ENCODE assay signal across 17 cellular contexts in genomic region chr12:65511927-65512326, GRCh38.
"Had no signal": no experiment of that assay in that cellular context is flagged by ENCODE, and none has a peak within 500 bp of the region (broad histone marks: within the 10 kb centered on the region; RNA-seq: fewer than 3 reads in every experiment).

No MANE protein-coding gene starts in this region.

- H3K9me3 ChIP-seq: gastrocnemius medialis, heart right ventricle, left ventricle myocardium inferior, lower lobe of right lung, neutrophil, right atrium auricular region, sigmoid colon, stomach, thoracic aorta, transverse colon had no signal

- H3K27me3 ChIP-seq: gastrocnemius medialis, neutrophil, right atrium auricular region, sigmoid colon, stomach, transverse colon had no signal

- H3K27ac ChIP-seq: coronary artery, gastrocnemius medialis, heart right ventricle, left ventricle myocardium inferior, lower lobe of right lung, neutrophil, sigmoid colon, skin epidermis, stomach, thoracic aorta, transverse colon had no signal

- DNase-seq: effector CD8-positive, alpha-beta T cell; gastrocnemius medialis; immature natural killer cell; kidney; lower lobe of right lung; stimulated activated naive CD4-positive, alpha-beta T cell; stomach; transverse colon had no signal

- H3K4me1 ChIP-seq: lower lobe of right lung had no signal

- H3K36me3 ChIP-seq: gastrocnemius medialis, heart right ventricle, left ventricle myocardium inferior, lower lobe of right lung, neutrophil, right atrium auricular region, sigmoid colon, stomach, thoracic aorta, transverse colon had no signal

- ATAC-seq: gastrocnemius medialis; lower lobe of right lung; natural killer cell treated with Interleukin-12 subunit alpha and Interleukin-12 subunit beta and Interleukin-15 and Interleukin-18, amount 100 ng/mL, for 72 hours had no signal

- H3K4me3 ChIP-seq: coronary artery, gastrocnemius medialis, heart right ventricle, left ventricle myocardium inferior, lower lobe of right lung, right atrium auricular region, sigmoid colon, skin epidermis, stomach, thoracic aorta, transverse colon had no signal
